Comparison of ENCODE assay signal across 8 cellular contexts in the genomic region with DNA sequence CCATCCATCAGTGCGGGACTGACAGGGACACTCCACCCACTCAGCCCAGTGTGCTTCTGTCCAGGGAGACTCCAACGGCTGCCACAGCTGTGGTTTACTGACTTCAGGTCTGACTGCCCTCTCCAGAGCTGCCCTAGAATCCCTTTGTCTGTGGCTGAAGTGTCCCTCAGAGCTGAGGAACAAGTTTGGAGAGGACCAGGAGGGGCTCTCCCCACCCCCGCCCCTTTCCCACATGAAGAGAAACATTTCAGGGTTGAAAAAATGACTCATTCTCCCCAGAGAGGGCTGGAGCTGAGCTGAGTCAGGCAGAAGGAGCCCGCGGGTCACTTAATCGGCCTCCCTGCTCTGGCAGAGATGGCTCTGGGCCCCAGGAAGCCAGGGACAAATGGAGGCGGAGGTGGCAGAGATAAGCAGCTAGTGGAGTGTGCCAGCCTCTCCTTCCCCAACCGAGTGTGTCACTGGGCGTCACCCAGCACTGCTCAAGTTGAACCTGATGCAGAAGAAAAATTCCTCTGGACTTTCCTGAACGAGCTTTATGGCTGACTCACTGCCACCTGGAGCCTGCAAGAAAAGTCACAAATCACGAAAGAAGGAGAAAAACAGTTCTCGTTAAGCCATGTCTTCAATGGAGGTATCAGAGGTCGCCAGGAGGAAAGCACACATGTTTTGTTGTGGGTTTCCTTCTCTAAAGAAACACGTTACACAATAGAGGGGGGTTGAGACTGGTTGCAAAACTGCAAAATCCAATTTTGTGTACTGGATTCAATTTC. TPM values are rescaled to one million over a fixed set of nuclear protein-coding genes. Genes with fewer than 3 reads are reported as not detected.
DNase-seq lines count a peak whose midpoint lies in the region; ATAC-seq and TF ChIP-seq lines count a peak whose summit lies in the region.

No MANE protein-coding gene starts in this region.

- H3K27me3 ChIP-seq in subcutaneous abdominal adipose tissue (ENCODE audit: control insufficient read depth in 5 of 5, insufficient read depth in 4 of 5, low read length in 5 of 5): no peaks in the 10 kb centered on the region

- H3K36me3 ChIP-seq in subcutaneous abdominal adipose tissue (ENCODE audit: control insufficient read depth in 5 of 5, insufficient read depth in 5 of 5, low read length in 5 of 5): peaks cover 0 to 6% (median 2%) of the 10 kb centered on the region in 5 donors

- ATAC-seq in esophagus mucosa: peak; percentile 82
- no peak for ATAC-seq in HG02623 (IDR thresholded peaks at IDR 0.05; ENCODE audit: unreplicated experiment)

- no peak for TF ChIP-seq CTCF in GM10248 (IDR thresholded peaks at IDR 0.05; ENCODE audit: control extremely low read depth, extremely low read depth, low read depth, missing control alignments)

- POLR2A ChIA-PET in GM10248 (lab: Yijun Ruan, JAX): interaction anchor here (0.6 to 1.8 kb wide), 6 partner anchors 9 to 31 kb away, joined by 3 to 8 read pairs (median 4); no protein-coding TSS in a partner anchor

- DNase-seq in GM10248 (ENCODE audit: extremely low spot score) (peak; percentile 76), NCI-H510A (lab: John Stamatoyannopoulos, UW) (peak; percentile 32), non-pigmented ciliary epithelial cell (ENCODE audit: low read depth) (peak; percentile 57), NCI-H82 (lab: John Stamatoyannopoulos, UW) (no peak)
- DNase-seq in activated CD8-positive, alpha-beta memory T cell treated with anti-CD3 and anti-CD28 coated beads, Interleukin-2, amount 50 U/mL, for 48 hours: peak; percentile 86

- H3K9ac ChIP-seq in subcutaneous abdominal adipose tissue (ENCODE audit: low read length in 5 of 5): peak overlapping the region; percentile 48 to 61 (median 57)

- H3K4me3 ChIP-seq in subcutaneous abdominal adipose tissue (ENCODE audit: low read depth in 1 of 5, low read length in 5 of 5): peak overlapping the region in 3 of 5 donors; percentile 13 to 26 (median 23)

- CTCF ChIA-PET in GM10248 (lab: Yijun Ruan, JAX): interaction anchor here (0.7 to 7.2 kb wide), 15 partner anchors 9 to 107 kb away, joined by 3 to 95 read pairs (median 4); no protein-coding TSS in a partner anchor

- peak overlapping the region; percentile 92 for H3K27ac ChIP-seq in subcutaneous abdominal adipose tissue (ENCODE audit: low read depth, low read length)

- H3K9me3 ChIP-seq in subcutaneous abdominal adipose tissue (ENCODE audit: control insufficient read depth in 5 of 5, low read length in 5 of 5): no peaks in the 10 kb centered on the region

- H3K4me1 ChIP-seq in subcutaneous abdominal adipose tissue (ENCODE audit: control insufficient read depth in 5 of 5, insufficient read depth in 5 of 5, low read length in 5 of 5): peaks cover 29 to 77% (median 70%) of the 10 kb centered on the region in 5 donors

RNA-seq across cellular contexts. Expression of a gene that starts 34.3 kb away (rescaled TPM):
- total RNA-seq in esophagus mucosa: 18.2 TPM
